Comparison of ENCODE assay signal across 17 cellular contexts in genomic region chr10:79055100-79055782, GRCh38. TPM values are rescaled to one million over a fixed set of nuclear protein-coding genes. Genes with fewer than 3 reads are reported as not detected.
DNase-seq lines count a peak whose midpoint lies in the region; ATAC-seq, FAIRE-seq and TF ChIP-seq lines count a peak whose summit lies in the region.
"Had no signal": no experiment of that assay in that cellular context is flagged by ENCODE, and none has a peak within 500 bp of the region (broad histone marks: within the 10 kb centered on the region; RNA-seq: fewer than 3 reads in every experiment).

No MANE protein-coding gene starts in this region.

- intact Hi-C loops in posterior vena cava (cut with DNase I), result no loop called here

- H3K4me1 Mint-ChIP-seq in activated CD4-positive, alpha-beta memory T cell treated with anti-CD3 and anti-CD28 coated beads, Interleukin-2, amount 10 ng/mL, durations not matched to agents 7 days and 5 days, result peaks cover 6% of the 10 kb centered on the region

- H3K9me3 ChIP-seq in RWPE2 (ENCODE audit: severe bottlenecking), result no peaks in the 10 kb centered on the region
- H3K9me3 ChIP-seq: MG63 had no signal

- peak overlapping the region; percentile 37; the same call in 1 of the 2 replicates for H3K27ac ChIP-seq in C4-2B
- H3K27ac ChIP-seq in RWPE2 (ENCODE audit: poor library complexity, severe bottlenecking), result no peak overlapping the region
- H3K27ac ChIP-seq: SJSA1 had no signal

- no peak for ATAC-seq in RWPE2 (ENCODE audit: low read depth)
- no peak for ATAC-seq in left lobe of liver

- no peaks in the 10 kb centered on the region for H3K9me3 Mint-ChIP-seq in activated CD4-positive, alpha-beta memory T cell treated with anti-CD3 and anti-CD28 coated beads, Interleukin-2, amount 10 ng/mL, durations not matched to agents 7 days and 5 days

- POLR2A ChIA-PET in activated CD4-positive, alpha-beta memory T cell treated with anti-CD3 and anti-CD28 coated beads, Interleukin-2, amount 10 ng/mL, durations not matched to agents 7 days and 5 days (lab: Charles Lee), result no interaction called here

- peak; percentile 19 for DNase-seq in RWPE2 (ENCODE audit: low spot score)
- peak; percentile 29 for DNase-seq in left lobe of liver (ENCODE audit: low spot score)
- DNase-seq in posterior vena cava (ENCODE audit: low spot score), result peak; percentile 28
- no peak for DNase-seq in activated CD4-positive, alpha-beta memory T cell treated with anti-CD3 and anti-CD28 coated beads, Interleukin-2, amount 10 ng/mL, durations not matched to agents 7 days and 5 days
- no peak for DNase-seq in NCI-H446 treated with DMSO at 0.1 percent for 48 hours (lab: John Stamatoyannopoulos, UW)
- no peak for DNase-seq in HTR-8/SVneo (ENCODE audit: insufficient read length, low spot score)
- no peak for DNase-seq in NCI-H526 treated with DMSO at 0.1 percent for 48 hours (lab: John Stamatoyannopoulos, UW)
- DNase-seq: COR-L47, DMS153, MG63, NCI-H1092 treated with DMSO at 0.1 percent for 48 hours, NCI-H2227 treated with DMSO at 0.1 percent for 48 hours, NCI-H526, RPMI8226 had no signal

- no peaks in the 10 kb centered on the region for H3K36me3 Mint-ChIP-seq in activated CD4-positive, alpha-beta memory T cell treated with anti-CD3 and anti-CD28 coated beads, Interleukin-2, amount 10 ng/mL, durations not matched to agents 7 days and 5 days (ENCODE audit: low read depth)
- H3K36me3 Mint-ChIP-seq: CD14-positive monocyte had no signal

- no peak overlapping the region for H3K27ac Mint-ChIP-seq in activated CD4-positive, alpha-beta memory T cell treated with anti-CD3 and anti-CD28 coated beads, Interleukin-2, amount 10 ng/mL, durations not matched to agents 7 days and 5 days

- H3K27me3 Mint-ChIP-seq in activated CD4-positive, alpha-beta memory T cell treated with anti-CD3 and anti-CD28 coated beads, Interleukin-2, amount 10 ng/mL, durations not matched to agents 7 days and 5 days, result peaks cover 2% of the 10 kb centered on the region

- H3K36me3 ChIP-seq in RWPE2 (ENCODE audit: low read depth), result no peaks in the 10 kb centered on the region
- H3K36me3 ChIP-seq: MG63, SJSA1 had no signal

- no peak for FAIRE-seq in HTR-8/SVneo (lab: Jason Lieb, UNC)

- H3K4me1 ChIP-seq in RWPE2 (ENCODE audit: insufficient read depth, poor library complexity, severe bottlenecking), result peaks cover 14% of the 10 kb centered on the region

- H3K4me3 ChIP-seq in RWPE2 (ENCODE audit: severe bottlenecking), result no peak overlapping the region
- H3K4me3 ChIP-seq: MG63, SJSA1 had no signal

- TF ChIP-seq CTCF in C4-2B (conservative IDR thresholded peaks at IDR 0.05), result no peak
- TF ChIP-seq CTCF in RWPE2 (IDR thresholded peaks at IDR 0.05; ENCODE audit: poor library complexity, severe bottlenecking), result no peak

- CTCF ChIA-PET in activated CD4-positive, alpha-beta memory T cell treated with anti-CD3 and anti-CD28 coated beads, Interleukin-2, amount 10 ng/mL, durations not matched to agents 7 days and 5 days (lab: Charles Lee), result interaction anchor here (1.0 kb wide), 1 partner anchor 147 kb away, joined by 3 read pairs; no protein-coding TSS in a partner anchor

- no peak overlapping the region for H3K4me3 Mint-ChIP-seq in activated CD4-positive, alpha-beta memory T cell treated with anti-CD3 and anti-CD28 coated beads, Interleukin-2, amount 10 ng/mL, durations not matched to agents 7 days and 5 days
- H3K4me3 Mint-ChIP-seq: CD14-positive monocyte had no signal

- no peaks in the 10 kb centered on the region for H3K27me3 ChIP-seq in RWPE2 (ENCODE audit: insufficient read depth, poor library complexity, severe bottlenecking)
- H3K27me3 ChIP-seq: MG63, SJSA1 had no signal

RNA-seq across cellular contexts. Expression of gene ZMIZ1, which starts 13.5 kb away (rescaled TPM):
- 15.0 TPM for total RNA-seq in left lobe of liver
- total RNA-seq in posterior vena cava, result 10 to 100 TPM; 61.5 to 62.6 TPM
- total RNA-seq in activated CD4-positive, alpha-beta memory T cell treated with anti-CD3 and anti-CD28 coated beads, Interleukin-2, amount 10 ng/mL, durations not matched to agents 7 days and 5 days, result 10 to 100 TPM; 46.9 to 47.0 TPM

Comparison
In these comparisons a context has a peak if more than half of its experiments do, and no peak if none do; other contexts are left out.
1. DNase-seq: peak in RWPE2 (single experiment), left lobe of liver (single experiment) and posterior vena cava (single experiment); none in activated CD4-positive, alpha-beta memory T cell treated with anti-CD3 and anti-CD28 coated beads, Interleukin-2, amount 10 ng/mL, durations not matched to agents 7 days and 5 days (single experiment), NCI-H446 treated with DMSO at 0.1 percent for 48 hours (single experiment), HTR-8/SVneo (single experiment) and NCI-H526 treated with DMSO at 0.1 percent for 48 hours (single experiment).